ENCODE assay signal across 33 cellular contexts in genomic region chr1:29859126-29859525, GRCh38.
"Had no signal": no experiment of that assay in that cellular context is flagged by ENCODE, and none has a peak within 500 bp of the region (broad histone marks: within the 10 kb centered on the region; RNA-seq: fewer than 3 reads in every experiment).

No MANE protein-coding gene starts in this region.

- H3K4me1 Mint-ChIP-seq: activated CD4-positive, alpha-beta T cell treated with anti-CD3 and anti-CD28 coated beads for 36 hours; activated CD4-positive, alpha-beta T cell treated with anti-CD3 and anti-CD28 coated beads, Interleukin-2, amount 10 ng/mL, durations not matched to agents 24 days and 14 days; activated CD8-positive, alpha-beta memory T cell treated with anti-CD3 and anti-CD28 coated beads, Interleukin-2, amount 10 ng/mL, durations not matched to agents 7 days and 5 days; activated naive CD4-positive, alpha-beta T cell treated with anti-CD3 and anti-CD28 coated beads, Interleukin-2, amount 10 ng/mL, durations not matched to agents 7 days and 5 days; activated naive CD8-positive, alpha-beta T cell treated with anti-CD3 and anti-CD28 coated beads, Interleukin-2, amount 10 ng/mL, durations not matched to agents 7 days and 5 days; central memory CD8-positive, alpha-beta T cell; T-helper 17 cell had no signal

- DNase-seq: activated CD4-positive, alpha-beta memory T cell treated with anti-CD3 and anti-CD28 coated beads for 36 hours; activated CD4-positive, alpha-beta T cell treated with anti-CD3 and anti-CD28 coated beads for 36 hours; activated CD4-positive, alpha-beta T cell treated with anti-CD3 and anti-CD28 coated beads, Interleukin-2, amount 10 ng/mL, durations not matched to agents 24 days and 14 days; activated CD4-positive, CD25-positive, alpha-beta regulatory T cell; activated CD4-positive, CD25-positive, alpha-beta regulatory T cell treated with anti-CD3 and anti-CD28 coated beads, Interleukin-2, amount 50 U/mL, for 72 hours; activated CD8-positive, alpha-beta memory T cell treated with anti-CD3 and anti-CD28 coated beads, Interleukin-2, amount 10 ng/mL, durations not matched to agents 7 days and 5 days; activated CD8-positive, alpha-beta memory T cell treated with anti-CD3 and anti-CD28 coated beads, Interleukin-2, amount 50 U/mL, for 4 hours; activated CD8-positive, alpha-beta T cell treated with anti-CD3 and anti-CD28 coated beads, Interleukin-2, amount 10 ng/mL, durations not matched to agents 7 days and 5 days; activated gamma-delta T cell; activated naive CD4-positive, alpha-beta T cell; activated naive CD4-positive, alpha-beta T cell treated with anti-CD3 and anti-CD28 coated beads, Interleukin-2, amount 10 ng/mL, durations not matched to agents 7 days and 5 days; activated naive CD8-positive, alpha-beta T cell treated with anti-CD3 and anti-CD28 coated beads, Interleukin-2, amount 10 ng/mL, durations not matched to agents 7 days and 5 days; activated T-cell treated with anti-CD3 and anti-CD28 coated beads, Interleukin-2, amount 50 U/mL, for 1 hour; activated T-cell treated with anti-CD3 and anti-CD28 coated beads, Interleukin-2, amount 50 U/mL, for 48 hours; effector CD4-positive, alpha-beta T cell; effector memory CD8-positive, alpha-beta T cell; erythroblast; foreskin keratinocyte; gastrocnemius medialis; glutamatergic neuron; T-helper 1 cell; T-helper 17 cell; T1000 had no signal

- H3K27ac ChIP-seq: ascending aorta, breast epithelium, cardiac muscle cell, coronary artery, esophagus muscularis mucosa, foreskin keratinocyte, gastrocnemius medialis had no signal

- H3K27ac Mint-ChIP-seq: activated CD4-positive, alpha-beta memory T cell treated with anti-CD3 and anti-CD28 coated beads for 36 hours; activated CD4-positive, alpha-beta T cell treated with anti-CD3 and anti-CD28 coated beads for 36 hours; activated CD4-positive, alpha-beta T cell treated with anti-CD3 and anti-CD28 coated beads, Interleukin-2, amount 10 ng/mL, durations not matched to agents 24 days and 14 days; activated CD8-positive, alpha-beta memory T cell treated with anti-CD3 and anti-CD28 coated beads, Interleukin-2, amount 10 ng/mL, durations not matched to agents 7 days and 5 days; activated CD8-positive, alpha-beta T cell treated with anti-CD3 and anti-CD28 coated beads, Interleukin-2, amount 10 ng/mL, durations not matched to agents 7 days and 5 days; activated naive CD4-positive, alpha-beta T cell treated with anti-CD3 and anti-CD28 coated beads, Interleukin-2, amount 10 ng/mL, durations not matched to agents 7 days and 5 days; activated naive CD4-positive, alpha-beta T cell treated with anti-CD3 and anti-CD28 coated beads, Interleukin-2, amount 50 U/mL, for 72 hours; activated naive CD8-positive, alpha-beta T cell treated with anti-CD3 and anti-CD28 coated beads, Interleukin-2, amount 10 ng/mL, durations not matched to agents 7 days and 5 days; dendritic cell treated with granulocyte-macrophage colony-stimulating factor and Interleukin-4, amounts not matched to agents 40 ng/mL and 50 ng/mL, for 4 days; effector memory CD8-positive, alpha-beta T cell; T-helper 17 cell; T-helper 2 cell treated with Interferon-gamma antibody and Interleukin-4, amounts not matched to agents 5 μg/mL and 100 μg/mL, for 36 hours had no signal

- H3K4me1 ChIP-seq: ascending aorta, breast epithelium, esophagus muscularis mucosa, foreskin keratinocyte, gastrocnemius medialis had no signal

- H3K36me3 Mint-ChIP-seq: activated CD4-positive, alpha-beta memory T cell treated with anti-CD3 and anti-CD28 coated beads for 36 hours; activated CD8-positive, alpha-beta memory T cell treated with anti-CD3 and anti-CD28 coated beads, Interleukin-2, amount 10 ng/mL, durations not matched to agents 7 days and 5 days; activated naive CD4-positive, alpha-beta T cell treated with anti-CD3 and anti-CD28 coated beads, Interleukin-2, amount 10 ng/mL, durations not matched to agents 7 days and 5 days; activated naive CD8-positive, alpha-beta T cell treated with anti-CD3 and anti-CD28 coated beads, Interleukin-2, amount 10 ng/mL, durations not matched to agents 7 days and 5 days; brain had no signal

- H3K9me3 ChIP-seq: ascending aorta had no signal

- H3K4me3 Mint-ChIP-seq: activated CD4-positive, alpha-beta memory T cell treated with anti-CD3 and anti-CD28 coated beads for 36 hours; activated CD4-positive, alpha-beta T cell treated with anti-CD3 and anti-CD28 coated beads for 36 hours; activated CD4-positive, alpha-beta T cell treated with anti-CD3 and anti-CD28 coated beads, Interleukin-2, amount 10 ng/mL, durations not matched to agents 24 days and 14 days; activated CD8-positive, alpha-beta memory T cell treated with anti-CD3 and anti-CD28 coated beads, Interleukin-2, amount 10 ng/mL, durations not matched to agents 7 days and 5 days; activated CD8-positive, alpha-beta T cell treated with anti-CD3 and anti-CD28 coated beads, Interleukin-2, amount 10 ng/mL, durations not matched to agents 7 days and 5 days; activated naive CD4-positive, alpha-beta T cell treated with anti-CD3 and anti-CD28 coated beads, Interleukin-2, amount 10 ng/mL, durations not matched to agents 7 days and 5 days; activated naive CD8-positive, alpha-beta T cell treated with anti-CD3 and anti-CD28 coated beads, Interleukin-2, amount 10 ng/mL, durations not matched to agents 7 days and 5 days; brain; central memory CD8-positive, alpha-beta T cell; dendritic cell treated with granulocyte-macrophage colony-stimulating factor and Interleukin-4, amounts not matched to agents 40 ng/mL and 50 ng/mL, for 4 days; effector memory CD8-positive, alpha-beta T cell; T-helper 17 cell; T-helper 2 cell treated with Interferon-gamma antibody and Interleukin-4, amounts not matched to agents 5 μg/mL and 100 μg/mL, for 36 hours had no signal

- H3K27me3 Mint-ChIP-seq: activated CD4-positive, alpha-beta T cell treated with anti-CD3 and anti-CD28 coated beads, Interleukin-2, amount 10 ng/mL, durations not matched to agents 24 days and 14 days; activated naive CD8-positive, alpha-beta T cell treated with anti-CD3 and anti-CD28 coated beads, Interleukin-2, amount 10 ng/mL, durations not matched to agents 7 days and 5 days; dendritic cell treated with granulocyte-macrophage colony-stimulating factor and Interleukin-4, amounts not matched to agents 40 ng/mL and 50 ng/mL, for 4 days had no signal

- H3K36me3 ChIP-seq: ascending aorta, breast epithelium, cardiac muscle cell, esophagus muscularis mucosa, gastrocnemius medialis had no signal

- ATAC-seq: activated CD4-positive, alpha-beta T cell treated with anti-CD3 and anti-CD28 coated beads for 36 hours; activated CD8-positive, alpha-beta memory T cell treated with anti-CD3 and anti-CD28 coated beads, Interleukin-2, amount 10 ng/mL, durations not matched to agents 7 days and 5 days; activated CD8-positive, alpha-beta T cell treated with anti-CD3 and anti-CD28 coated beads, Interleukin-2, amount 10 ng/mL, durations not matched to agents 7 days and 5 days; activated naive CD4-positive, alpha-beta T cell treated with anti-CD3 and anti-CD28 coated beads, Interleukin-2, amount 50 U/mL, for 72 hours; effector memory CD8-positive, alpha-beta T cell; foreskin keratinocyte; gastrocnemius medialis; T-helper 17 cell had no signal

- H3K27me3 ChIP-seq: ascending aorta, cardiac muscle cell, foreskin keratinocyte had no signal

- H3K4me3 ChIP-seq: ascending aorta, breast epithelium, cardiac muscle cell, coronary artery, esophagus muscularis mucosa, gastrocnemius medialis had no signal
